In the genomic region with DNA sequence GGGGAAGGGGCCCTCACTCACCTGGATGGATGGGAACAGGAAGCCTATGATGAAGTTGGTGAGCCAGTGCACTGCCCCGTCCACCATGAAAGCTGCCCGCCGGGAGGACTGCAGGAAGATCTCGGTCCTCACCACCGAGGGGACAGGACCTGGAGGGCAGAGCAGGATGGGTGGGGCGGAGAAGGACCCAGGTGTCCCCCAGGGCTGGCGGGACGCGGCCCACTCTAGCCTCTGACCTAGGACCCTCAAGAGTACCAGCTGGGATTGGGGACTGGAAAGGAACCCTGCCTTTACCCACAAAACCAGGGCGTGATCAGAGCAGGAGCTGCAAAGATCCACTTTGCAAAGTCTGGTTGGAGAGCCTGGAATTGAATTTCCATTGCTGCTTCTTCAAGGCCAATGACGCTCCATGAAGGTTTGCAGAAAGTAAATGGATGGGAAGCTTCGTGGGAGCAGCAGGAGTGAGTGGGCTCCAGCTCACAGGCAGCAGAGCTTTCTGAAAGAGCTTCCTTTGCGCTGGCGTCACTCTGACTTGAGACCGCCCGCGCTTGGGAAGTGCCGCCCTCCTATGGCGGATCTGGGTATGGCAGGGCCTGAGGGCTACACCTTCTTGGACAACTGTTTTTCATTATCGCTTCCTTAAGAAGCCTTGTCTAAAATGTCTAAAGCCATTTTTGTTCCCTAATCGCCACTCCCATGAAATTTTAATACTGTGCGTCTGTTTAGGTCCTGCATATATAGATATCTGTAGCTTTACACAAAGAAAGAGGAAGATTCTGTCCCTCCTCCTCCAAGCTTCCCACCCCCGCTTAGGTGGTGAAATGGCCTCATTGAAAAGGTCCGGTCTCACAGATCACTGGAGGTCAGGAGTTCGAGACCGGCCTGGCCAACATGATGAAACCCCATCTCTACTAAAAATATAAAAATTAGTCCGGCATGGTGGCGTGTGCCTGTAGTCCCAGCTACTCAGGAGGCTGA, we compare ENCODE assay signal across 9 cellular contexts. TPM values are rescaled to one million over a fixed set of nuclear protein-coding genes. Genes with fewer than 3 reads are reported as not detected.
DNase-seq lines count a peak whose midpoint lies in the region; ATAC-seq, FAIRE-seq and TF ChIP-seq lines count a peak whose summit lies in the region.
"Had no signal": no experiment of that assay in that cellular context is flagged by ENCODE, and none has a peak within 500 bp of the region (broad histone marks: within the 10 kb centered on the region; RNA-seq: fewer than 3 reads in every experiment).

No MANE protein-coding gene starts in this region.

- peak overlapping the region; percentile 12; the same call in 1 of the 2 replicates for H3K4me2 ChIP-seq in OCI-LY1 (ENCODE audit: low read length)

- peaks cover 3% of the 10 kb centered on the region for H3K4me1 ChIP-seq in CD4-positive, CD25-positive, alpha-beta regulatory T cell (ENCODE audit: control insufficient read depth, insufficient read depth, low read length, poor library complexity, severe bottlenecking)
- H3K4me1 ChIP-seq in OCI-LY1 (ENCODE audit: insufficient read depth, low read length, severe bottlenecking) = peaks cover 32% of the 10 kb centered on the region

- no peak overlapping the region for H2AFZ ChIP-seq in OCI-LY1 (ENCODE audit: low read length)

- H3F3A ChIP-seq in OCI-LY1 (ENCODE audit: insufficient read depth, low read length) = no peaks in the 10 kb centered on the region

- TF ChIP-seq POLR2A in H54 (IDR thresholded peaks at IDR 0.05; ENCODE audit: low read depth, low read length) (no peak), erythroblast (IDR thresholded peaks at IDR 0.05; ENCODE audit: low read length) (no peak)

- no peaks in the 10 kb centered on the region for H3K9me3 Mint-ChIP-seq in CD4-positive, CD25-positive, alpha-beta regulatory T cell
- no peaks in the 10 kb centered on the region for H3K9me3 Mint-ChIP-seq in naive thymus-derived CD8-positive, alpha-beta T cell
- H3K9me3 Mint-ChIP-seq: T-helper 1 cell treated with Interleukin-12 subunit alpha and Interleukin-12 subunit beta and Interleukin-4 antibody, amounts not matched to agents 30 μg/mL and 1 μg/mL, for 36 hours had no signal

- no peaks in the 10 kb centered on the region for H3K36me3 ChIP-seq in CD4-positive, CD25-positive, alpha-beta regulatory T cell (ENCODE audit: control insufficient read depth, insufficient read depth, low read length)
- no peaks in the 10 kb centered on the region for H3K36me3 ChIP-seq in OCI-LY1 (ENCODE audit: insufficient read depth, low read length)

- H3K27ac Mint-ChIP-seq in CD4-positive, CD25-positive, alpha-beta regulatory T cell = no peak overlapping the region
- peak overlapping the region in 9 of 10 donors; percentile 59 to 92 (median 86) for H3K27ac Mint-ChIP-seq in naive thymus-derived CD8-positive, alpha-beta T cell
- H3K27ac Mint-ChIP-seq: T-helper 1 cell treated with Interleukin-12 subunit alpha and Interleukin-12 subunit beta and Interleukin-4 antibody, amounts not matched to agents 30 μg/mL and 1 μg/mL, for 36 hours had no signal

- H3K27me3 ChIP-seq in CD4-positive, CD25-positive, alpha-beta regulatory T cell (ENCODE audit: control insufficient read depth, insufficient read depth, low read length) = no peaks in the 10 kb centered on the region
- peaks cover 5% of the 10 kb centered on the region; the same call in 1 of the 2 replicates for H3K27me3 ChIP-seq in OCI-LY1 (ENCODE audit: insufficient read depth, low read length)

- no peaks in the 10 kb centered on the region for H4K20me1 ChIP-seq in OCI-LY1 (ENCODE audit: insufficient read depth, low read length)

- TF ChIP-seq CTCF in OCI-LY1 (IDR thresholded peaks at IDR 0.05; ENCODE audit: low read length) = peak; percentile 93

- no peak for FAIRE-seq in H54 (lab: Jason Lieb, UNC)

- peaks cover 0 to 5% (median 0%) of the 10 kb centered on the region in 4 donors for H3K4me1 Mint-ChIP-seq in CD4-positive, CD25-positive, alpha-beta regulatory T cell
- H3K4me1 Mint-ChIP-seq in naive thymus-derived CD8-positive, alpha-beta T cell = peaks cover 7 to 27% (median 21%) of the 10 kb centered on the region in 4 donors

- POLR2A ChIA-PET in naive thymus-derived CD8-positive, alpha-beta T cell (lab: Charles Lee) = interaction anchor here (0.6 to 2.9 kb wide), 28 partner anchors 19 to 479 kb away, joined by 3 to 32 read pairs (median 7); a partner anchor contains a TSS

- H3K9ac ChIP-seq in OCI-LY1 (ENCODE audit: low read length) = no peak overlapping the region; the same call in 1 of the 2 replicates

- no peak overlapping the region for H3K4me3 ChIP-seq in CD4-positive, CD25-positive, alpha-beta regulatory T cell (ENCODE audit: low read depth, low read length)
- H3K4me3 ChIP-seq in OCI-LY1 (ENCODE audit: low read depth, low read length, poor library complexity, severe bottlenecking) = no peak overlapping the region

- peak; percentile 83 to 88 for ATAC-seq in CD4-positive, CD25-positive, alpha-beta regulatory T cell (ENCODE audit: low read depth in 2 of 2)
- ATAC-seq in naive thymus-derived CD8-positive, alpha-beta T cell = peak; percentile 84 to 92
- no peak for ATAC-seq in GM21367 (IDR thresholded peaks at IDR 0.05; ENCODE audit: unreplicated experiment)

- peak overlapping the region in 1 of 4 donors; percentile 46 for H3K4me3 Mint-ChIP-seq in CD4-positive, CD25-positive, alpha-beta regulatory T cell
- peak overlapping the region; percentile 67 to 88 (median 80) for H3K4me3 Mint-ChIP-seq in naive thymus-derived CD8-positive, alpha-beta T cell
- H3K4me3 Mint-ChIP-seq: T-helper 1 cell treated with Interleukin-12 subunit alpha and Interleukin-12 subunit beta and Interleukin-4 antibody, amounts not matched to agents 30 μg/mL and 1 μg/mL, for 36 hours had no signal

- H3K36me3 Mint-ChIP-seq in CD4-positive, CD25-positive, alpha-beta regulatory T cell = no peaks in the 10 kb centered on the region
- H3K36me3 Mint-ChIP-seq in naive thymus-derived CD8-positive, alpha-beta T cell = no peaks in the 10 kb centered on the region

- H3K27ac ChIP-seq in CD4-positive, CD25-positive, alpha-beta regulatory T cell (ENCODE audit: insufficient read depth, low read length, poor library complexity, severe bottlenecking) = no peak overlapping the region
- H3K27ac ChIP-seq in OCI-LY1 (ENCODE audit: low read depth, low read length, poor library complexity, severe bottlenecking) = no peak overlapping the region

- peak; percentile 48 to 90 (median 71) for DNase-seq in CD4-positive, CD25-positive, alpha-beta regulatory T cell
- DNase-seq in H54 (ENCODE audit: insufficient read length, low spot score) (peak; percentile 53), activated T-cell treated with anti-CD3 and anti-CD28 coated beads for 1 hour (ENCODE audit: low read depth) (peak; percentile 83), erythroblast (lab: John Stamatoyannopoulos, UW) (peak; percentile 54 to 74)
- peak; percentile 69 to 89 (median 82) for DNase-seq in naive thymus-derived CD8-positive, alpha-beta T cell
- DNase-seq in stimulated activated CD8-positive, alpha-beta memory T cell treated with anti-CD3 and anti-CD28 coated beads, Interleukin-7, amount 100 ng/mL, for 48 hours (ENCODE audit: extremely low read depth in 1 of 2, low read depth in 1 of 2) = peak; percentile 54 to 68

- H3K79me2 ChIP-seq in OCI-LY1 (ENCODE audit: insufficient read depth, low read length) = no peaks in the 10 kb centered on the region

- H3K27me3 Mint-ChIP-seq in CD4-positive, CD25-positive, alpha-beta regulatory T cell = peaks cover 18% of the 10 kb centered on the region
- no peaks in the 10 kb centered on the region for H3K27me3 Mint-ChIP-seq in naive thymus-derived CD8-positive, alpha-beta T cell

- no peaks in the 10 kb centered on the region for H3K9me3 ChIP-seq in CD4-positive, CD25-positive, alpha-beta regulatory T cell (ENCODE audit: control insufficient read depth in 2 of 2, low read length in 2 of 2)
- no peaks in the 10 kb centered on the region for H3K9me3 ChIP-seq in OCI-LY1 (ENCODE audit: low read length)

- no peaks in the 10 kb centered on the region for H3K9me2 ChIP-seq in OCI-LY1 (ENCODE audit: low read depth, low read length)

RNA-seq across cellular contexts. Expression of a gene that starts 21.2 kb away (rescaled TPM):
- total RNA-seq in CD4-positive, CD25-positive, alpha-beta regulatory T cell = not detected
- polyA plus RNA-seq in CD4-positive, CD25-positive, alpha-beta regulatory T cell = not detected
- total RNA-seq in naive thymus-derived CD8-positive, alpha-beta T cell = not detected
- under 1 TPM in 2 of 3 donors, not detected in 1; 0.16 to 0.20 TPM for polyA plus RNA-seq in naive thymus-derived CD8-positive, alpha-beta T cell

RNA-seq across cellular contexts. Expression of a gene that starts 59.4 kb away (rescaled TPM):
- not detected for total RNA-seq in CD4-positive, CD25-positive, alpha-beta regulatory T cell
- polyA plus RNA-seq in CD4-positive, CD25-positive, alpha-beta regulatory T cell = under 1 TPM in 2 of 4 donors, not detected in 2; 0.41 to 0.61 TPM
- total RNA-seq in naive thymus-derived CD8-positive, alpha-beta T cell = 10 to 100 TPM; 11.3 to 11.5 TPM
- 10 to 100 TPM in 2 of 3 donors, 1 to 10 TPM in 1; 5.9 to 53.7 (median 17.1) TPM for polyA plus RNA-seq in naive thymus-derived CD8-positive, alpha-beta T cell

Comparison
In these comparisons a context has a peak if more than half of its experiments do, and no peak if none do; other contexts are left out.
1. H3K27ac Mint-ChIP-seq: peak in naive thymus-derived CD8-positive, alpha-beta T cell (9 of 10); none in CD4-positive, CD25-positive, alpha-beta regulatory T cell (0 of 3).
2. RNA of a gene that starts 59.4 kb away (total RNA-seq): 11.3 to 11.5 TPM in naive thymus-derived CD8-positive, alpha-beta T cell; not detected in CD4-positive, CD25-positive, alpha-beta regulatory T cell (single experiment); every median in the first group is over 10 times any median in the second.
3. Peak in every context shown above with its lines, with median percentiles within 50 percentile points of each other: DNase-seq.